Comparison of ENCODE assay signal across 8 cellular contexts in the genomic region with DNA sequence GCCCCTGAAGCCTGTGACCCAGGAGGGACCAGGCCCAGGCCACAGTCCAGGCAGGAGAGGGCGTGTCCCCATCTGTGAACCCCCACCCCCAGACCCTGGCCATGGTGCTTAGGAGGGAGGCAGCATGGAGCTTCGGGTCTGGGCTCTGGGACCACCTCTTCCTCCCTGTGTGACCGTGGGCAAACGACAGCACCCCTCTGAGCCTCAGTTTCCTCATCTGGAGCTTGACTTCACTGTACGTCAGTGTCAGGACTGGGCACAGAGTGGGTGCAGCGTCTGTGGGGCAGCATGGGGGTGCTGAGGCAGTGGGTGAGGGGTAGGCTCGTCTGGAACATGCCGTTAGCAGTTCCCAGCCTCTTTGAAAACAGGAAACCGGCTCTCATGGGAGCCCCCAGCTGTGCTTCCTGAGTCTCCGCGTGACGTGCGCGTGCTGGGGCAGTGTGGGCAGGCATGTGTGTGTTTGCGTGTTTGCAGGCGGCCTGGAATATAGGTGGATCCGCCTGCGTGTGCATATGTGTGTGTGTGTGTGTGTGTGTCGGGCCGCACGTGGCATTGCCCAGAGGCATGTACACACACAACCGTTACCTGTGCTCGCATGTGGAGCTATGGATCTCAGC. TPM values are rescaled to one million over a fixed set of nuclear protein-coding genes. Genes with fewer than 3 reads are reported as not detected.
DNase-seq lines count a peak whose midpoint lies in the region; ATAC-seq and TF ChIP-seq lines count a peak whose summit lies in the region.

No MANE protein-coding gene starts in this region.

- H3K36me3 ChIP-seq in Peyer's patch = no peaks in the 10 kb centered on the region
- no peaks in the 10 kb centered on the region for H3K36me3 ChIP-seq in adrenal gland (replicated peaks in 1 of 2)

- H3K27ac ChIP-seq in Peyer's patch (peak overlapping the region; percentile 85 to 91 (median 88)), adrenal gland (peak overlapping the region; percentile 37 to 92 (median 85)), substantia nigra (ENCODE audit: low read depth, low read length, poor library complexity, severe bottlenecking) (peak overlapping the region; percentile 92)

- TF ChIP-seq CTCF in Peyer's patch (IDR thresholded peaks at IDR 0.05) (no peak), adrenal gland (IDR thresholded peaks at IDR 0.05) (no peak)

- ATAC-seq in left lobe of liver = peak; percentile 8

- no peak overlapping the region for H3K4me3 ChIP-seq in Peyer's patch
- no peak overlapping the region for H3K4me3 ChIP-seq in adrenal gland

- intact Hi-C loops in adrenal gland (cut with DNase I) = no loop called here

- DNase-seq in GDM1 (lab: John Stamatoyannopoulos, UW) (peak; percentile 94), Peyer's patch (peak; percentile 67 to 99 (median 97)), adrenal gland (peak; percentile 73 to 90 (median 82)), left lobe of liver (ENCODE audit: low spot score) (peak; percentile 68), substantia nigra (lab: John Stamatoyannopoulos, UW) (peak in 35 of 49 donors; percentile 11 to 76 (median 44)), HT-29 (ENCODE audit: low spot score) (no peak), NCI-H2196 treated with DMSO at 0.1 percent for 48 hours (lab: John Stamatoyannopoulos, UW; ENCODE audit: unreplicated experiment) (no peak), cerebellar cortex (ENCODE audit: low spot score) (no peak)

- WGBS in adrenal gland, 4 donors = 44 to 63% (median 59%) methylated on average over 12 to 23 of the region's 23 CpGs

- H3K4me1 ChIP-seq in Peyer's patch (peaks cover 0 to 37% (median 35%) of the 10 kb centered on the region in 4 donors), adrenal gland (replicated peaks in 1 of 2) (peaks cover 25 to 41% of the 10 kb centered on the region in 2 donors)

- no peaks in the 10 kb centered on the region for H3K27me3 ChIP-seq in Peyer's patch
- H3K27me3 ChIP-seq in adrenal gland = no peaks in the 10 kb centered on the region

- H3K9me3 ChIP-seq in Peyer's patch (no peaks in the 10 kb centered on the region), adrenal gland (replicated peaks in 1 of 3) (no peaks in the 10 kb centered on the region)

- TF ChIP-seq POLR2A in Peyer's patch (IDR thresholded peaks at IDR 0.05) = no peak
- no peak for TF ChIP-seq POLR2A in adrenal gland (IDR thresholded peaks at IDR 0.05)

RNA-seq across cellular contexts. Expression of gene ARRDC2, which starts 15.7 kb away (rescaled TPM):
- total RNA-seq in Peyer's patch (10 to 100 TPM; 26.8 to 94.9 (median 29.4) TPM), adrenal gland (10 to 100 TPM in 7 of 8 donors, 1 to 10 TPM in 1; 4.7 to 27.4 (median 17.3) TPM), left lobe of liver (6.3 TPM)
- 10 to 100 TPM in 2 of 3 donors, 1 to 10 TPM in 1; 2.7 to 54.3 (median 20.8) TPM for polyA plus RNA-seq in adrenal gland
- 39.1 and 40.5 TPM in 2 replicates for total RNA-seq in HT-29 (2014; rRNA removed; shearing (Covaris generic))

RNA-seq across cellular contexts. Expression of gene KCNN1, which starts 56.8 kb away (rescaled TPM):
- not detected for total RNA-seq in Peyer's patch
- under 1 TPM in 7 of 8 donors, not detected in 1; 0.22 to 0.96 (median 0.69) TPM for total RNA-seq in adrenal gland
- under 1 TPM in 2 of 3 donors, not detected in 1; 0.16 to 0.47 TPM for polyA plus RNA-seq in adrenal gland
- total RNA-seq in left lobe of liver = not detected
- total RNA-seq in HT-29 (2014; rRNA removed; shearing (Covaris generic)) = 0.13 and 0.28 TPM in 2 replicates

Comparison
In these comparisons a context has a peak if more than half of its experiments do, and no peak if none do; other contexts are left out.
1. DNase-seq: peak in GDM1 (single experiment), Peyer's patch (3 of 3), adrenal gland (7 of 7), left lobe of liver (single experiment) and substantia nigra (35 of 49); none in HT-29 (single experiment), NCI-H2196 treated with DMSO at 0.1 percent for 48 hours (single experiment) and cerebellar cortex (single experiment).
2. Peak in every context shown above with its lines, with median percentiles within 50 percentile points of each other: H3K27ac ChIP-seq.